Comparison of ENCODE assay signal across 8 cellular contexts in genomic region chr7:727104-727805, GRCh38. TPM values are rescaled to one million over a fixed set of nuclear protein-coding genes. Genes with fewer than 3 reads are reported as not detected.
DNase-seq lines count a peak whose midpoint lies in the region; ATAC-seq and TF ChIP-seq lines count a peak whose summit lies in the region.

Gene PRKAR1B (minus strand): TSS chr7:727281. CDS start chr7:711505, 15,776 bp downstream.

- peaks cover 4% of the 10 kb centered on the region for H3K4me1 ChIP-seq in prostate gland (replicated peaks)

- H3K27me3 Mint-ChIP-seq in activated naive CD4-positive, alpha-beta T cell treated with anti-CD3 and anti-CD28 coated beads for 36 hours (ENCODE audit: low read depth), result no peaks in the 10 kb centered on the region

- H3K27ac Mint-ChIP-seq in activated naive CD4-positive, alpha-beta T cell treated with anti-CD3 and anti-CD28 coated beads for 36 hours, result peak within 1 kb of the TSS; percentile 54

- ATAC-seq in HG02763 (IDR thresholded peaks at IDR 0.05; ENCODE audit: unreplicated experiment) (peak; percentile 19), Right ventricle myocardium superior (ENCODE audit: poor library complexity) (no peak)

- H3K9me3 ChIP-seq in prostate gland, result no peaks in the 10 kb centered on the region

- TF ChIP-seq CTCF in prostate gland (IDR thresholded peaks at IDR 0.05), result no peak

- no peaks in the 10 kb centered on the region for H3K36me3 ChIP-seq in prostate gland

- H3K27ac ChIP-seq in prostate gland, result peak within 1 kb of the TSS; percentile 7 to 50

- DNase-seq in NCI-H2081 (lab: John Stamatoyannopoulos, UW) (peak; percentile 19 to 56), NCI-H2081 treated with DMSO at 0.1 percent for 48 hours (lab: John Stamatoyannopoulos, UW) (no peak), NCI-H2196 (lab: John Stamatoyannopoulos, UW; ENCODE audit: unreplicated experiment) (peak; percentile 39), Right ventricle myocardium superior (no peak), prostate gland (ENCODE audit: low spot score) (no peak), KG1 (lab: John Stamatoyannopoulos, UW) (no peak)
- peak; percentile 43 for DNase-seq in activated naive CD4-positive, alpha-beta T cell treated with anti-CD3 and anti-CD28 coated beads for 36 hours

- intact Hi-C loops in activated naive CD4-positive, alpha-beta T cell treated with anti-CD3 and anti-CD28 coated beads for 36 hours (cut with micrococcal nuclease), result loop anchor here (2.0 to 10.0 kb wide), 4 partner anchors 62 to 208 kb away; partner anchors contain the start of gene PDGFA
- intact Hi-C loops in Right ventricle myocardium superior (cut with DNase I) (loop anchor here (5.0 kb wide), 1 partner anchor 60 kb away; no protein-coding TSS in a partner anchor), prostate gland (cut with DNase I) (no loop called here)

- H3K4me3 ChIP-seq in prostate gland, result peak within 1 kb of the TSS; percentile 73 to 90

- no peak for TF ChIP-seq POLR2A in prostate gland (IDR thresholded peaks at IDR 0.05)

- under 1% methylated on average over 40 of the region's 66 CpGs for whole genome bisulfite sequencing in prostate gland

- H3K27me3 ChIP-seq in prostate gland (replicated peaks; ENCODE audit: insufficient read depth), result no peaks in the 10 kb centered on the region

- peaks cover 39% of the 10 kb centered on the region for H3K36me3 Mint-ChIP-seq in activated naive CD4-positive, alpha-beta T cell treated with anti-CD3 and anti-CD28 coated beads for 36 hours (ENCODE audit: low read depth)

- CTCF ChIA-PET in activated naive CD4-positive, alpha-beta T cell treated with anti-CD3 and anti-CD28 coated beads for 36 hours (lab: Charles Lee), result no interaction called here

- no peaks in the 10 kb centered on the region for H3K9me3 Mint-ChIP-seq in activated naive CD4-positive, alpha-beta T cell treated with anti-CD3 and anti-CD28 coated beads for 36 hours

- peak within 1 kb of the TSS; percentile 84 for H3K4me3 Mint-ChIP-seq in activated naive CD4-positive, alpha-beta T cell treated with anti-CD3 and anti-CD28 coated beads for 36 hours

- H3K4me1 Mint-ChIP-seq in activated naive CD4-positive, alpha-beta T cell treated with anti-CD3 and anti-CD28 coated beads for 36 hours (ENCODE audit: low read depth), result peaks cover 31% of the 10 kb centered on the region

RNA-seq across cellular contexts. Expression of gene PRKAR1B, which starts in this region (rescaled TPM):
- total RNA-seq in activated naive CD4-positive, alpha-beta T cell treated with anti-CD3 and anti-CD28 coated beads for 36 hours, result 10 to 100 TPM; 15.5 to 15.8 TPM
- total RNA-seq in Right ventricle myocardium superior, result 16.5 TPM
- 10 to 100 TPM; 20.2 to 44.8 TPM for total RNA-seq in prostate gland

Comparison
In these comparisons a context has a peak if more than half of its experiments do, and no peak if none do; other contexts are left out.
1. DNase-seq: peak in NCI-H2081 (2 of 2), NCI-H2196 (single experiment) and activated naive CD4-positive, alpha-beta T cell treated with anti-CD3 and anti-CD28 coated beads for 36 hours (single experiment); none in NCI-H2081 treated with DMSO at 0.1 percent for 48 hours (single experiment), Right ventricle myocardium superior (single experiment), prostate gland (single experiment) and KG1 (single experiment).